ENCODE assay signal across 7 cellular contexts in genomic region chr5:10333154-10334006, GRCh38. TPM values are rescaled to one million over a fixed set of nuclear protein-coding genes. Genes with fewer than 3 reads are reported as not detected.
DNase-seq lines count a peak whose midpoint lies in the region; ATAC-seq and TF ChIP-seq lines count a peak whose summit lies in the region.

No MANE protein-coding gene starts in this region.

- H3K27ac Mint-ChIP-seq in activated naive CD4-positive, alpha-beta T cell treated with anti-CD3 and anti-CD28 coated beads, Interleukin-2, amount 50 U/mL, for 24 hours, result no peak overlapping the region

- peak overlapping the region; percentile 92 for H3K4me3 Mint-ChIP-seq in activated naive CD4-positive, alpha-beta T cell treated with anti-CD3 and anti-CD28 coated beads, Interleukin-2, amount 50 U/mL, for 24 hours

- no peaks in the 10 kb centered on the region for H3K36me3 Mint-ChIP-seq in activated naive CD4-positive, alpha-beta T cell treated with anti-CD3 and anti-CD28 coated beads, Interleukin-2, amount 50 U/mL, for 24 hours

- H3K4me1 ChIP-seq in parathyroid adenoma, result peaks cover 12% of the 10 kb centered on the region

- H3K27ac ChIP-seq in parathyroid adenoma, result no peak overlapping the region

- no peaks in the 10 kb centered on the region for H3K36me3 ChIP-seq in parathyroid adenoma (ENCODE audit: control insufficient read depth, insufficient read depth, low read length)

- no peaks in the 10 kb centered on the region for H3K9me3 Mint-ChIP-seq in activated naive CD4-positive, alpha-beta T cell treated with anti-CD3 and anti-CD28 coated beads, Interleukin-2, amount 50 U/mL, for 24 hours

- H3K9ac ChIP-seq in parathyroid adenoma, result peak overlapping the region; percentile 21

- H3K4me1 Mint-ChIP-seq in activated naive CD4-positive, alpha-beta T cell treated with anti-CD3 and anti-CD28 coated beads, Interleukin-2, amount 50 U/mL, for 24 hours, result peaks cover 10% of the 10 kb centered on the region

- TF ChIP-seq CTCF in parathyroid adenoma (IDR thresholded peaks at IDR 0.05), result no peak

- intact Hi-C loops in Right ventricle myocardium superior (cut with DNase I), result no loop called here

- ATAC-seq in GM18502 (IDR thresholded peaks at IDR 0.05; ENCODE audit: poor library complexity, unreplicated experiment) (peak; percentile 62), HG02938 (IDR thresholded peaks at IDR 0.05; ENCODE audit: unreplicated experiment) (peak; percentile 44), Right ventricle myocardium superior (ENCODE audit: poor library complexity) (peak; percentile 65)

- peak overlapping the region; percentile 71 for H3K4me2 ChIP-seq in parathyroid adenoma (ENCODE audit: low read length)

- H3K27me3 Mint-ChIP-seq in activated naive CD4-positive, alpha-beta T cell treated with anti-CD3 and anti-CD28 coated beads, Interleukin-2, amount 50 U/mL, for 24 hours, result peaks cover 25% of the 10 kb centered on the region

- H3K4me3 ChIP-seq in parathyroid adenoma (ENCODE audit: low read depth, low read length), result peak overlapping the region; percentile 55

- H3K27me3 ChIP-seq in parathyroid adenoma (ENCODE audit: control insufficient read depth, insufficient read depth, low read length), result no peaks in the 10 kb centered on the region

- H2AFZ ChIP-seq in parathyroid adenoma, result peak overlapping the region; percentile 100

- DNase-seq in Right ventricle myocardium superior (peak; percentile 69), OCI-M2 (lab: John Stamatoyannopoulos, UW; ENCODE audit: unreplicated experiment) (no peak), activated gamma-delta T cell (lab: John Stamatoyannopoulos, UW) (no peak)

- no peaks in the 10 kb centered on the region for H3K79me2 ChIP-seq in parathyroid adenoma

- no peaks in the 10 kb centered on the region for H3K9me3 ChIP-seq in parathyroid adenoma (ENCODE audit: control insufficient read depth, low read length)

RNA-seq across cellular contexts. Expression of gene MARCHF6, which starts 20.1 kb away (rescaled TPM):
- 170 TPM for total RNA-seq in Right ventricle myocardium superior

RNA-seq across cellular contexts. Expression of gene CMBL, which starts 25.7 kb away (rescaled TPM):
- total RNA-seq in Right ventricle myocardium superior, result 50.0 TPM
